16 cellular contexts compared by ENCODE assay signal in genomic region chr19:55344444-55344843, GRCh38. TPM values are rescaled to one million over a fixed set of nuclear protein-coding genes. Genes with fewer than 3 reads are reported as not detected.
A peak's percentile ranks its signal among the peaks of the same experiment; 100 is the strongest.
DNase-seq lines count a peak whose midpoint lies in the region; ATAC-seq and TF ChIP-seq lines count a peak whose summit lies in the region.
"Had no signal": no experiment of that assay in that cellular context is flagged by ENCODE, and none has a peak within 500 bp of the region (broad histone marks: within the 10 kb centered on the region; RNA-seq: fewer than 3 reads in every experiment).

No MANE protein-coding gene starts in this region.

- H3K27ac Mint-ChIP-seq in neural progenitor cell: no peak overlapping the region
- H3K27ac Mint-ChIP-seq in activated naive CD4-positive, alpha-beta T cell treated with anti-CD3 and anti-CD28 coated beads, Interleukin-2, amount 50 U/mL, for 72 hours: peak overlapping the region in 1 of 2 donors; percentile 51
- H3K27ac Mint-ChIP-seq: activated naive CD4-positive, alpha-beta T cell treated with anti-CD3 and anti-CD28 coated beads, Interleukin-2, amount 10 ng/mL, durations not matched to agents 7 days and 5 days had no signal

- H3K9ac ChIP-seq in neural progenitor cell: no peak overlapping the region

- no peaks in the 10 kb centered on the region for H3K4me1 ChIP-seq in breast epithelium
- H3K4me1 ChIP-seq in neural progenitor cell: peaks cover 28% of the 10 kb centered on the region
- H3K4me1 ChIP-seq: colonic mucosa had no signal

- H3K36me3 ChIP-seq in breast epithelium (no peaks in the 10 kb centered on the region), neural progenitor cell (no peaks in the 10 kb centered on the region)
- H3K36me3 ChIP-seq: right lobe of liver had no signal

- H3K79me2 ChIP-seq in neural progenitor cell (ENCODE audit: low read depth): peaks cover 26% of the 10 kb centered on the region

- no peak overlapping the region for H2AFZ ChIP-seq in neural progenitor cell (replicated peaks)
- H2AFZ ChIP-seq: PC-9 had no signal

- POLR2A ChIA-PET in HEK293T (lab: Yijun Ruan, JAX): interaction anchor here (1.3 kb wide), 1 partner anchor 25 kb away, joined by 5 read pairs; no protein-coding TSS in a partner anchor

- H3K4me1 Mint-ChIP-seq in neural progenitor cell: peaks cover 33% of the 10 kb centered on the region

- H3K27me3 ChIP-seq in breast epithelium (no peaks in the 10 kb centered on the region), neural progenitor cell (no peaks in the 10 kb centered on the region)
- H3K27me3 ChIP-seq: colonic mucosa, right lobe of liver had no signal

- DNase-seq in DMS 273 (lab: John Stamatoyannopoulos, UW; ENCODE audit: unreplicated experiment): peak; percentile 84
- DNase-seq in NCI-H1694 treated with DMSO at 0.1 percent for 48 hours (lab: John Stamatoyannopoulos, UW): peak; percentile 17
- DNase-seq in breast epithelium (ENCODE audit: low spot score in 2 of 2): peak in 1 of 2 donors; percentile 37
- no peak for DNase-seq in neural progenitor cell (ENCODE audit: low spot score)
- DNase-seq in Right ventricle myocardium inferior (ENCODE audit: missing footprints): no peak
- DNase-seq in HEK293T (ENCODE audit: extremely low spot score): no peak
- no peak for DNase-seq in activated CD4-positive, alpha-beta T cell treated with anti-CD3 and anti-CD28 coated beads, Interleukin-2, amount 50 U/mL, for 48 hours
- no peak for DNase-seq in activated naive CD4-positive, alpha-beta T cell treated with anti-CD3 and anti-CD28 coated beads, Interleukin-2, amount 50 U/mL, for 72 hours (ENCODE audit: low spot score in 2 of 2)
- DNase-seq: activated CD8-positive, alpha-beta memory T cell treated with anti-CD3 and anti-CD28 coated beads for 24 hours; activated naive CD4-positive, alpha-beta T cell treated with anti-CD3 and anti-CD28 coated beads, Interleukin-2, amount 10 ng/mL, durations not matched to agents 7 days and 5 days; AML-193; colonic mucosa had no signal

- H3K4me3 ChIP-seq in breast epithelium (no peak overlapping the region), neural progenitor cell (no peak overlapping the region)
- H3K4me3 ChIP-seq: colonic mucosa, PC-9, right lobe of liver had no signal

- no peaks in the 10 kb centered on the region for H3K9me3 Mint-ChIP-seq in neural progenitor cell
- no peaks in the 10 kb centered on the region for H3K9me3 Mint-ChIP-seq in activated naive CD4-positive, alpha-beta T cell treated with anti-CD3 and anti-CD28 coated beads, Interleukin-2, amount 50 U/mL, for 72 hours
- H3K9me3 Mint-ChIP-seq: activated naive CD4-positive, alpha-beta T cell treated with anti-CD3 and anti-CD28 coated beads, Interleukin-2, amount 10 ng/mL, durations not matched to agents 7 days and 5 days had no signal

- peaks cover 26% of the 10 kb centered on the region for H3F3A ChIP-seq in neural progenitor cell (ENCODE audit: low read depth)

- peaks cover 8% of the 10 kb centered on the region for H3K36me3 Mint-ChIP-seq in neural progenitor cell
- H3K36me3 Mint-ChIP-seq in activated naive CD4-positive, alpha-beta T cell treated with anti-CD3 and anti-CD28 coated beads, Interleukin-2, amount 50 U/mL, for 72 hours: peaks cover 0 to 7% of the 10 kb centered on the region in 2 donors

- peak overlapping the region; percentile 1 to 39 for H3K27ac ChIP-seq in breast epithelium
- no peak overlapping the region for H3K27ac ChIP-seq in neural progenitor cell
- H3K27ac ChIP-seq: colonic mucosa, PC-9, right lobe of liver had no signal

- H3K4me3 Mint-ChIP-seq in neural progenitor cell: peak overlapping the region; percentile 13
- H3K4me3 Mint-ChIP-seq: activated naive CD4-positive, alpha-beta T cell treated with anti-CD3 and anti-CD28 coated beads, Interleukin-2, amount 10 ng/mL, durations not matched to agents 7 days and 5 days had no signal

- TF ChIP-seq POLR2A in breast epithelium (IDR thresholded peaks at IDR 0.05): no peak

- H3K4me2 ChIP-seq in neural progenitor cell: no peak overlapping the region
- H3K4me2 ChIP-seq: PC-9 had no signal

- peaks cover 63% of the 10 kb centered on the region for H4K20me1 ChIP-seq in neural progenitor cell (ENCODE audit: low read depth)

- TF ChIP-seq CTCF in breast epithelium (IDR thresholded peaks at IDR 0.05) (no peak), neural progenitor cell (IDR thresholded peaks at IDR 0.05) (no peak)

- intact Hi-C loops in breast epithelium (cut with DNase I; ENCODE audit: low total_unique reads): no loop called here
- intact Hi-C loops in Right ventricle myocardium inferior (cut with DNase I): loop anchor here (5.0 kb wide), 1 partner anchor 42 kb away; no protein-coding TSS in a partner anchor

- no peaks in the 10 kb centered on the region for H3K9me3 ChIP-seq in breast epithelium
- no peaks in the 10 kb centered on the region for H3K9me3 ChIP-seq in neural progenitor cell (ENCODE audit: low read depth)
- H3K9me3 ChIP-seq: colonic mucosa, right lobe of liver had no signal

- peaks cover 4% of the 10 kb centered on the region for H3K27me3 Mint-ChIP-seq in neural progenitor cell (ENCODE audit: insufficient read depth, low read depth)
- H3K27me3 Mint-ChIP-seq: activated naive CD4-positive, alpha-beta T cell treated with anti-CD3 and anti-CD28 coated beads, Interleukin-2, amount 10 ng/mL, durations not matched to agents 7 days and 5 days had no signal

- CTCF ChIA-PET in HEK293T (lab: Yijun Ruan, JAX): no interaction called here

- no peak for ATAC-seq in Right ventricle myocardium inferior
- no peak for ATAC-seq in activated naive CD4-positive, alpha-beta T cell treated with anti-CD3 and anti-CD28 coated beads, Interleukin-2, amount 50 U/mL, for 72 hours
- ATAC-seq: right lobe of liver had no signal

TF ChIP-seq in HEK293T, 16 proteins besides CTCF, POLR2A, EP300 and RAD21:
- no peak for TF ChIP-seq SP1 (IDR thresholded peaks at IDR 0.05)
- TF ChIP-seq FOXM1 (IDR thresholded peaks at IDR 0.05; ENCODE audit: borderline replicate concordance): no peak
- TF ChIP-seq NFRKB (IDR thresholded peaks at IDR 0.05): no peak
- TF ChIP-seq ARNT (IDR thresholded peaks at IDR 0.05): no peak
- no peak for TF ChIP-seq BHLHE40 (IDR thresholded peaks at IDR 0.05; ENCODE audit: borderline replicate concordance)
- TF ChIP-seq LEF1 (IDR thresholded peaks at IDR 0.05; ENCODE audit: borderline replicate concordance): no peak
- TF ChIP-seq ELF4 (IDR thresholded peaks at IDR 0.05): no peak
- TF ChIP-seq PKNOX1 (IDR thresholded peaks at IDR 0.05): no peak
- no peak for TF ChIP-seq SUZ12 (IDR thresholded peaks at IDR 0.05)
- no peak for TF ChIP-seq FOXK2 (IDR thresholded peaks at IDR 0.05)
- TF ChIP-seq L3MBTL2 (conservative IDR thresholded peaks at IDR 0.05): no peak
- no peak for TF ChIP-seq CTBP1 (IDR thresholded peaks at IDR 0.05; ENCODE audit: borderline replicate concordance)
- no peak for TF ChIP-seq HDGF (IDR thresholded peaks at IDR 0.05; ENCODE audit: borderline replicate concordance)
- TF ChIP-seq ZNF384 (IDR thresholded peaks at IDR 0.05): no peak
- TF ChIP-seq TARDBP (IDR thresholded peaks at IDR 0.05): no peak
- TF ChIP-seq FOXA1 (IDR thresholded peaks at IDR 0.05): no peak

RNA-seq across cellular contexts. Expression of gene KMT5C, which starts 4.8 kb away (rescaled TPM):
- total RNA-seq in breast epithelium (10 to 100 TPM in 2 of 3 donors, 1 to 10 TPM in 1; 6.1 to 20.8 (median 18.4) TPM), neural progenitor cell (ENCODE audit: low replicate concordance) (21.1 and 73.7 TPM in 2 replicates), Right ventricle myocardium inferior (6.2 TPM)
- total RNA-seq in activated naive CD4-positive, alpha-beta T cell treated with anti-CD3 and anti-CD28 coated beads, Interleukin-2, amount 50 U/mL, for 72 hours: 10 to 100 TPM; 30.7 to 56.2 TPM

RNA-seq across cellular contexts. Expression of gene COX6B2, which starts 10.1 kb away (rescaled TPM):
- total RNA-seq in breast epithelium (1 to 10 TPM in 1 of 3 donors, under 1 TPM in 1, not detected in 1; 0.73 to 1.3 TPM), neural progenitor cell (ENCODE audit: low replicate concordance) (0.77 TPM in 1 of 2 replicates, not detected in the other), Right ventricle myocardium inferior (not detected)
- total RNA-seq in activated naive CD4-positive, alpha-beta T cell treated with anti-CD3 and anti-CD28 coated beads, Interleukin-2, amount 50 U/mL, for 72 hours: under 1 TPM; 0.39 to 0.95 TPM
- total RNA-seq: right lobe of liver had no signal

RNA-seq across cellular contexts. Expression of gene GARIN5B, which starts 18.6 kb away (rescaled TPM):
- total RNA-seq in breast epithelium (not detected), neural progenitor cell (ENCODE audit: low replicate concordance) (0.09 TPM in 1 of 2 replicates, not detected in the other), Right ventricle myocardium inferior (not detected)
- total RNA-seq in activated naive CD4-positive, alpha-beta T cell treated with anti-CD3 and anti-CD28 coated beads, Interleukin-2, amount 50 U/mL, for 72 hours: not detected
- total RNA-seq: colonic mucosa; fibroblast of lung; right lobe of liver; T-helper 2 cell treated with Interferon-gamma antibody and Interleukin-4, amounts not matched to agents 100 ng/mL and 5 ng/mL, for 36 hours had no signal

RNA-seq across cellular contexts. Expression of gene TMEM150B, which starts 19.3 kb away (rescaled TPM):
- total RNA-seq in breast epithelium (10 to 100 TPM in 1 of 3 donors, 1 to 10 TPM in 2; 1.6 to 11.8 (median 3.1) TPM), neural progenitor cell (ENCODE audit: low replicate concordance) (0.62 TPM in 1 of 2 replicates, not detected in the other), Right ventricle myocardium inferior (1.2 TPM)
- total RNA-seq in activated naive CD4-positive, alpha-beta T cell treated with anti-CD3 and anti-CD28 coated beads, Interleukin-2, amount 50 U/mL, for 72 hours: not detected
- total RNA-seq: fibroblast of lung, PC-9 had no signal

RNA-seq across cellular contexts. Expression of gene IL11, which starts 25.8 kb away (rescaled TPM):
- 1 to 10 TPM in 1 of 3 donors, under 1 TPM in 1, not detected in 1; 0.29 to 1.3 TPM for total RNA-seq in breast epithelium
- 0.06 and 0.62 TPM in 2 replicates for total RNA-seq in neural progenitor cell (ENCODE audit: low replicate concordance)
- not detected for total RNA-seq in Right ventricle myocardium inferior
- under 1 TPM in 1 of 2 donors, not detected in 1; 0.32 TPM for total RNA-seq in activated naive CD4-positive, alpha-beta T cell treated with anti-CD3 and anti-CD28 coated beads, Interleukin-2, amount 50 U/mL, for 72 hours
- total RNA-seq: right lobe of liver had no signal

Comparison
In these comparisons a context has a peak if more than half of its experiments do, and no peak if none do; other contexts are left out.
1. DNase-seq: peak in DMS 273 (single experiment) and NCI-H1694 treated with DMSO at 0.1 percent for 48 hours (single experiment); none in neural progenitor cell (single experiment), Right ventricle myocardium inferior (single experiment), HEK293T (single experiment), activated CD4-positive, alpha-beta T cell treated with anti-CD3 and anti-CD28 coated beads, Interleukin-2, amount 50 U/mL, for 48 hours (0 of 2) and activated naive CD4-positive, alpha-beta T cell treated with anti-CD3 and anti-CD28 coated beads, Interleukin-2, amount 50 U/mL, for 72 hours (0 of 2).